Comparison of ENCODE assay signal across 8 cellular contexts in genomic region chr2:236352761-236353593, GRCh38.
DNase-seq lines count a peak whose midpoint lies in the region; ATAC-seq and TF ChIP-seq lines count a peak whose summit lies in the region.

No MANE protein-coding gene starts in this region.

- TF ChIP-seq CTCF in LNCaP clone FGC (IDR thresholded peaks at IDR 0.05; ENCODE audit: control insufficient read depth, extremely low read depth, insufficient read depth) (peak; percentile 71), VCaP (conservative IDR thresholded peaks at IDR 0.05) (peak; percentile 86), foreskin fibroblast (IDR thresholded peaks at IDR 0.05; ENCODE audit: low read depth, low read length) (peak; percentile 80)

- no peak overlapping the region for H3K27ac ChIP-seq in VCaP

- H3K4me3 ChIP-seq in LNCaP clone FGC (ENCODE audit: low read depth, low read length) (no peak overlapping the region), foreskin fibroblast (ENCODE audit: low read depth in 1 of 2, low read length in 2 of 2) (no peak overlapping the region)

- no peak for ATAC-seq in GM21526 (IDR thresholded peaks at IDR 0.05; ENCODE audit: low FRiP score, unreplicated experiment)

- DNase-seq in NCI-H510A treated with DMSO at 0.1 percent for 48 hours (lab: John Stamatoyannopoulos, UW) (peak; percentile 59), NCI-H510A (lab: John Stamatoyannopoulos, UW) (no peak), LNCaP clone FGC (ENCODE audit: low read depth) (peak; percentile 18), foreskin fibroblast (peak; percentile 19 to 64), retina (peak; percentile 65), NCI-H1930 (lab: John Stamatoyannopoulos, UW) (no peak)

Comparison
In these comparisons a context has a peak if more than half of its experiments do, and no peak if none do; other contexts are left out.
1. DNase-seq: peak in NCI-H510A treated with DMSO at 0.1 percent for 48 hours (single experiment), LNCaP clone FGC (single experiment), foreskin fibroblast (2 of 2) and retina (single experiment); none in NCI-H510A (single experiment) and NCI-H1930 (0 of 2).
2. Peak in every context shown above with its lines, with median percentiles within 50 percentile points of each other: CTCF ChIP-seq.